Comparison of ENCODE assay signal across 23 cellular contexts in genomic region chr1:30894508-30894973, GRCh38. TPM values are rescaled to one million over a fixed set of nuclear protein-coding genes. Genes with fewer than 3 reads are reported as not detected.
"Had no signal": no experiment of that assay in that cellular context is flagged by ENCODE, and none has a peak within 500 bp of the region (broad histone marks: within the 10 kb centered on the region; RNA-seq: fewer than 3 reads in every experiment).

No MANE protein-coding gene starts in this region.

- H3K9me3 ChIP-seq: esophagus squamous epithelium, left ventricle myocardium inferior, neutrophil, pancreas, thyroid gland, uterus had no signal

- DNase-seq: activated CD4-positive, alpha-beta T cell treated with anti-CD3 and anti-CD28 coated beads, Interleukin-2, amount 10 ng/mL, durations not matched to agents 24 days and 14 days; activated CD8-positive, alpha-beta T cell treated with anti-CD3 and anti-CD28 coated beads for 36 hours; activated naive CD4-positive, alpha-beta T cell treated with Interleukin-2 at 50 U/mL for 16 hours; activated naive CD8-positive, alpha-beta T cell treated with anti-CD3 and anti-CD28 coated beads, Interleukin-2, amount 10 ng/mL, durations not matched to agents 7 days and 5 days; activated T-cell treated with anti-CD3 and anti-CD28 coated beads, Interleukin-2, amount 50 U/mL, for 1 hour; amygdala; brain microvascular endothelial cell; cortex of kidney; esophagus squamous epithelium; immature natural killer cell; kidney glomerular epithelial cell; left ventricle myocardium inferior; naive B cell; pancreas; stimulated activated CD4-positive, alpha-beta T cell treated with anti-CD3 and anti-CD28 coated beads, Interleukin-4, amount 100 ng/mL, for 24 hours; T-cell; T1000; thyroid gland; uterus had no signal

- H3K4me3 ChIP-seq: esophagus squamous epithelium, left ventricle myocardium inferior, pancreas, thyroid gland, uterus had no signal

- H3K27ac ChIP-seq: brain microvascular endothelial cell, left ventricle myocardium inferior, neutrophil, pancreas, thyroid gland had no signal

- H3K4me1 ChIP-seq: pancreas had no signal

- FAIRE-seq: endothelial cell of umbilical vein, pancreas had no signal

- H3K36me3 ChIP-seq: brain microvascular endothelial cell, esophagus squamous epithelium, left ventricle myocardium inferior, neutrophil, pancreas, thyroid gland, uterus had no signal

- H3K27me3 ChIP-seq: brain microvascular endothelial cell, esophagus squamous epithelium, pancreas, thyroid gland, uterus had no signal

- ATAC-seq: activated CD8-positive, alpha-beta T cell treated with anti-CD3 and anti-CD28 coated beads for 36 hours; pancreas; sciatic nerve; stimulated activated memory B cell treated with anti-CD40 and anti-IgM and Interleukin-4, amounts not matched to agents 10 μg/mL and 1 μg/mL and 100 μg/mL, for 72 hours; T-cell had no signal

RNA-seq across cellular contexts. Expression of gene SDC3, which starts 14.0 kb away (rescaled TPM):
- polyA plus RNA-seq: immature natural killer cell had no signal
